In genomic region chr6:153092082-153093013, GRCh38 we compare ENCODE assay signal across 8 cellular contexts. TPM values are rescaled to one million over a fixed set of nuclear protein-coding genes. Genes with fewer than 3 reads are reported as not detected.
DNase-seq lines count a peak whose midpoint lies in the region; ATAC-seq and TF ChIP-seq lines count a peak whose summit lies in the region.

No MANE protein-coding gene starts in this region.

- H3K4me1 ChIP-seq in mammary epithelial cell (ENCODE audit: insufficient read depth, low read length) (peaks cover 40% of the 10 kb centered on the region), thymus (ENCODE audit: control insufficient read depth, insufficient read depth, low read length) (no peaks in the 10 kb centered on the region)

- WGBS in mammary epithelial cell (ENCODE audit: low coverage, missing lambda C conversion rate) = 45% methylated on average over 9 of the region's 9 CpGs
- WGBS in thymus = 88% methylated on average over 9 of the region's 9 CpGs

- intact Hi-C loops in mammary epithelial cell (cut with micrococcal nuclease) = no loop called here

- no peaks in the 10 kb centered on the region for H4K20me1 ChIP-seq in mammary epithelial cell (ENCODE audit: insufficient read depth, low read length)

- no TSS peak for BruUV-seq in mammary epithelial cell (replicated peaks; lab: Mats Ljungman, UMichigan)

- peak overlapping the region; percentile 68 for H3K4me2 ChIP-seq in mammary epithelial cell (ENCODE audit: insufficient read depth, low read depth, low read length)

- no peak for TF ChIP-seq CTCF in mammary epithelial cell (conservative IDR thresholded peaks at IDR 0.05 in 1 of 2, IDR thresholded peaks at IDR 0.05 in 1 of 2; ENCODE audit: extremely low read depth in 1 of 2, insufficient read depth in 1 of 2, low read depth in 1 of 2, low read length in 2 of 2)

- H3K27me3 ChIP-seq in mammary epithelial cell (ENCODE audit: insufficient read depth, low read length) = no peaks in the 10 kb centered on the region
- H3K27me3 ChIP-seq in thymus (ENCODE audit: control insufficient read depth, insufficient read depth) = no peaks in the 10 kb centered on the region

- H3K9me3 ChIP-seq in mammary epithelial cell (replicated peaks; ENCODE audit: insufficient read depth, low read length) (no peaks in the 10 kb centered on the region), thymus (ENCODE audit: control insufficient read depth) (no peaks in the 10 kb centered on the region)

- CTCF ChIA-PET in mammary epithelial cell (lab: Charles Lee; ENCODE audit: low non-redundant PET) = no interaction called here

- H2AFZ ChIP-seq in mammary epithelial cell (ENCODE audit: low read depth, low read length) = peak overlapping the region; percentile 43

- DNase-seq in EL (peak; percentile 68), HPDE6-E6E7 (ENCODE audit: extremely low spot score) (peak; percentile 31), mammary epithelial cell (peak; percentile 76), left lobe of liver (ENCODE audit: low spot score) (no peak), islet precursor cell (no peak)
- DNase-seq in central memory CD4-positive, alpha-beta T cell = no peak

- in situ Hi-C loops in mammary epithelial cell (cut with MboI; ENCODE audit: low sequenced_read_pairs in 2 of 2) = no loop called here

- H3K36me3 ChIP-seq in mammary epithelial cell (ENCODE audit: insufficient read depth, low read length) (no peaks in the 10 kb centered on the region), thymus (ENCODE audit: control insufficient read depth, insufficient read depth) (no peaks in the 10 kb centered on the region)

- H3K4me3 ChIP-seq in mammary epithelial cell (replicated peaks in 1 of 3; ENCODE audit: insufficient read depth in 1 of 3, low read depth in 2 of 3, low read length in 3 of 3) (peak overlapping the region in 1 of 3 experiments; percentile 1), thymus (ENCODE audit: low read length) (no peak overlapping the region)

- H3K27ac ChIP-seq in mammary epithelial cell (ENCODE audit: insufficient read depth, low read depth, low read length) (peak overlapping the region; percentile 52), thymus (ENCODE audit: low read depth) (peak overlapping the region; percentile 52)

- ATAC-seq in GM21529 (IDR thresholded peaks at IDR 0.05; ENCODE audit: unreplicated experiment) (peak; percentile 88), left lobe of liver (no peak)

- H3K9ac ChIP-seq in mammary epithelial cell (ENCODE audit: insufficient read depth, low read length) = no peak overlapping the region

- H3K79me2 ChIP-seq in mammary epithelial cell (ENCODE audit: insufficient read depth, low read length) = no peaks in the 10 kb centered on the region

- dilution Hi-C loops in mammary epithelial cell (cut with HindIII; ENCODE audit: low sequenced_read_pairs) = no loop called here

RNA-seq across cellular contexts. Expression of gene RGS17, which starts 38.7 kb away (rescaled TPM):
- total RNA-seq in mammary epithelial cell (1 to 10 TPM in 1 of 2 donors, under 1 TPM in 1; 0.50 to 4.1 TPM), left lobe of liver (not detected)
- polyA plus RNA-seq in mammary epithelial cell (3.4 TPM), thymus (1.6 TPM)
- 5.3 TPM for polyA minus RNA-seq in mammary epithelial cell

Comparison
In these comparisons a context has a peak if more than half of its experiments do, and no peak if none do; other contexts are left out.
1. DNase-seq: peak in EL (single experiment), HPDE6-E6E7 (single experiment) and mammary epithelial cell (single experiment); none in left lobe of liver (single experiment), islet precursor cell (single experiment) and central memory CD4-positive, alpha-beta T cell (single experiment).